In the genomic region with DNA sequence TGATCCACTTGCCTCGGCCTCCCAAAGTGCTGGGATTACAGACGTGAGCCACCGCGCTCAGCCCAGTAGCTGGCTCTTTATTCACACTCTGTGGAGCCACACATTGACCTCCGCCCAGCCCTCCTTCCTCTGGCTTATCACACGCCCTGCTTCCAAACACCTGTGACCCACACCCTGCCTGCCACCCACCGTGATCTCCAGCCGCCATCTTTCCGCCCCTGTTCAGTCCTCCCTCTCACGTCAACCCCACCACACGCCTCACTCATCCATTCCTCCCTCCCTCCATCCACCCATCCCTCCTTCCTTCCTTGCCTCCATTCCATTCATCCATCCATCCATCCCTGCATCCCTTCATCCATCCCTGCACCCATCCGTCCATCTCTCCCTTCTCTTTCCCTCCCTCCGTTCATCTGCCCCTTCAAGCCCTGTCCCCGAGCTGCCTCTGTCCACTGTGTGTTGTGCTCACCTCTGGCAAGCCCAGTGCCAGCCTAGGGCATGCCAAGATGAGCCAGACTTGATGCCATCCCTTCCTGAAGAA, we compare ENCODE assay signal across 1 cellular context.
A peak's percentile ranks its signal among the peaks of the same experiment; 100 is the strongest.
TF ChIP-seq lines count a peak whose summit lies in the region.

No MANE protein-coding gene starts in this region.

TF ChIP-seq in K562, 482 proteins besides CTCF, POLR2A, EP300 and RAD21:
- TF ChIP-seq, protein P1, sequence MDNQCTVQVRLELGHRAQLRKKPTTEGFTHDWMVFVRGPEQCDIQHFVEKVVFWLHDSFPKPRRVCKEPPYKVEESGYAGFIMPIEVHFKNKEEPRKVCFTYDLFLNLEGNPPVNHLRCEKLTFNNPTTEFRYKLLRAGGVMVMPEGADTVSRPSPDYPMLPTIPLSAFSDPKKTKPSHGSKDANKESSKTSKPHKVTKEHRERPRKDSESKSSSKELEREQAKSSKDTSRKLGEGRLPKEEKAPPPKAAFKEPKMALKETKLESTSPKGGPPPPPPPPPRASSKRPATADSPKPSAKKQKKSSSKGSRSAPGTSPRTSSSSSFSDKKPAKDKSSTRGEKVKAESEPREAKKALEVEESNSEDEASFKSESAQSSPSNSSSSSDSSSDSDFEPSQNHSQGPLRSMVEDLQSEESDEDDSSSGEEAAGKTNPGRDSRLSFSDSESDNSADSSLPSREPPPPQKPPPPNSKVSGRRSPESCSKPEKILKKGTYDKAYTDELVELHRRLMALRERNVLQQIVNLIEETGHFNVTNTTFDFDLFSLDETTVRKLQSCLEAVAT (IDR thresholded peaks at IDR 0.05), result 0 out of 4 replicates have a peak, but pooled peaks of 1 of the 2 experiments have one; percentile 40
- peak; percentile 34; the same call in 1 of the 2 replicates for TF ChIP-seq ARID1B (IDR thresholded peaks at IDR 0.05)
- TF ChIP-seq TBP (optimal IDR thresholded peaks at IDR 0.05; ENCODE audit: low read depth, low read length), result peak; percentile 41
- peak; percentile 43 for TF ChIP-seq CBFA2T3 (IDR thresholded peaks at IDR 0.05)
- peak; percentile 42; the same call in 1 of the 2 replicates for TF ChIP-seq ZEB2 (IDR thresholded peaks at IDR 0.05)
- TF ChIP-seq ELF4 (CRISPR knock-in tag; IDR thresholded peaks at IDR 0.05), result 0 out of 2 replicates have a peak, but pooled peaks have one; percentile 50
- TF ChIP-seq KDM1A (IDR thresholded peaks at IDR 0.05), result peak in 1 of 2 experiments; percentile 35; a peak in 1 of 4 replicates
- TF ChIP-seq, protein P2, sequence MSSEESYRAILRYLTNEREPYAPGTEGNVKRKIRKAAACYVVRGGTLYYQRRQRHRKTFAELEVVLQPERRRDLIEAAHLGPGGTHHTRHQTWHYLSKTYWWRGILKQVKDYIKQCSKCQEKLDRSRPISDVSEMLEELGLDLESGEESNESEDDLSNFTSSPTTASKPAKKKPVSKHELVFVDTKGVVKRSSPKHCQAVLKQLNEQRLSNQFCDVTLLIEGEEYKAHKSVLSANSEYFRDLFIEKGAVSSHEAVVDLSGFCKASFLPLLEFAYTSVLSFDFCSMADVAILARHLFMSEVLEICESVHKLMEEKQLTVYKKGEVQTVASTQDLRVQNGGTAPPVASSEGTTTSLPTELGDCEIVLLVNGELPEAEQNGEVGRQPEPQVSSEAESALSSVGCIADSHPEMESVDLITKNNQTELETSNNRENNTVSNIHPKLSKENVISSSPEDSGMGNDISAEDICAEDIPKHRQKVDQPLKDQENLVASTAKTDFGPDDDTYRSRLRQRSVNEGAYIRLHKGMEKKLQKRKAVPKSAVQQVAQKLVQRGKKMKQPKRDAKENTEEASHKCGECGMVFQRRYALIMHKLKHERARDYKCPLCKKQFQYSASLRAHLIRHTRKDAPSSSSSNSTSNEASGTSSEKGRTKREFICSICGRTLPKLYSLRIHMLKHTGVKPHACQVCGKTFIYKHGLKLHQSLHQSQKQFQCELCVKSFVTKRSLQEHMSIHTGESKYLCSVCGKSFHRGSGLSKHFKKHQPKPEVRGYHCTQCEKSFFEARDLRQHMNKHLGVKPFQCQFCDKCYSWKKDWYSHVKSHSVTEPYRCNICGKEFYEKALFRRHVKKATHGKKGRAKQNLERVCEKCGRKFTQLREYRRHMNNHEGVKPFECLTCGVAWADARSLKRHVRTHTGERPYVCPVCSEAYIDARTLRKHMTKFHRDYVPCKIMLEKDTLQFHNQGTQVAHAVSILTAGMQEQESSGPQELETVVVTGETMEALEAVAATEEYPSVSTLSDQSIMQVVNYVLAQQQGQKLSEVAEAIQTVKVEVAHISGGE (CRISPR knock-in tag; IDR thresholded peaks at IDR 0.05), result no peak
- TF ChIP-seq, protein P3, sequence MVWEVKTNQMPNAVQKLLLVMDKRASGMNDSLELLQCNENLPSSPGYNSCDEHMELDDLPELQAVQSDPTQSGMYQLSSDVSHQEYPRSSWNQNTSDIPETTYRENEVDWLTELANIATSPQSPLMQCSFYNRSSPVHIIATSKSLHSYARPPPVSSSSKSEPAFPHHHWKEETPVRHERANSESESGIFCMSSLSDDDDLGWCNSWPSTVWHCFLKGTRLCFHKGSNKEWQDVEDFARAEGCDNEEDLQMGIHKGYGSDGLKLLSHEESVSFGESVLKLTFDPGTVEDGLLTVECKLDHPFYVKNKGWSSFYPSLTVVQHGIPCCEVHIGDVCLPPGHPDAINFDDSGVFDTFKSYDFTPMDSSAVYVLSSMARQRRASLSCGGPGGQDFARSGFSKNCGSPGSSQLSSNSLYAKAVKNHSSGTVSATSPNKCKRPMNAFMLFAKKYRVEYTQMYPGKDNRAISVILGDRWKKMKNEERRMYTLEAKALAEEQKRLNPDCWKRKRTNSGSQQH (CRISPR knock-in tag; IDR thresholded peaks at IDR 0.05), result peak; percentile 40; the same call in 1 of the 2 replicates
- TF ChIP-seq PHB2 (IDR thresholded peaks at IDR 0.05; ENCODE audit: low read depth), result 0 out of 2 replicates have a peak, but pooled peaks have one; percentile 27
- TF ChIP-seq, protein P4, sequence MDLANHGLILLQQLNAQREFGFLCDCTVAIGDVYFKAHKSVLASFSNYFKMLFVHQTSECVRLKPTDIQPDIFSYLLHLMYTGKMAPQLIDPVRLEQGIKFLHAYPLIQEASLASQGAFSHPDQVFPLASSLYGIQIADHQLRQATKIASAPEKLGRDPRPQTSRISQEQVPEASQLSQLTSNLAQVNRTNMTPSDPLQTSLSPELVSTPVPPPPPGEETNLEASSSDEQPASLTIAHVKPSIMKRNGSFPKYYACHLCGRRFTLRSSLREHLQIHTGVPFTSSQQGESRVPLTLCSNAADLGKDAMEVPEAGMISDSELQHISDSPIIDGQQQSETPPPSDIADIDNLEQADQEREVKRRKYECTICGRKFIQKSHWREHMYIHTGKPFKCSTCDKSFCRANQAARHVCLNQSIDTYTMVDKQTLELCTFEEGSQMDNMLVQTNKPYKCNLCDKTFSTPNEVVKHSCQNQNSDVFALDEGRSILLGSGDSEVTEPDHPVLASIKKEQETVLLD (IDR thresholded peaks at IDR 0.05), result 0 out of 2 replicates have a peak, but pooled peaks have one; percentile 28
- no peak for TF ChIP-seq C11orf30 (IDR thresholded peaks at IDR 0.05; ENCODE audit: low read depth)
- TF ChIP-seq CTBP1 (IDR thresholded peaks at IDR 0.05; ENCODE audit: borderline replicate concordance), result peak; percentile 65; the same call in 1 of the 2 replicates
- TF ChIP-seq MCM3 (IDR thresholded peaks at IDR 0.05), result no peak
- 0 out of 2 replicates have a peak, but pooled peaks have one; percentile 64 for TF ChIP-seq OTX1 (CRISPR knock-in tag; IDR thresholded peaks at IDR 0.05)
- TF ChIP-seq RBM14 (IDR thresholded peaks at IDR 0.05; ENCODE audit: borderline replicate concordance, insufficient read depth, low read depth, low read length), result no peak
- TF ChIP-seq HDAC1 (IDR thresholded peaks at IDR 0.05), result peak in 1 of 2 experiments; percentile 71; a peak in 2 of 4 replicates
- TF ChIP-seq TSC22D4 (tag; IDR thresholded peaks at IDR 0.05), result peak; percentile 84; the same call in 1 of the 2 replicates
- TF ChIP-seq, protein P5, sequence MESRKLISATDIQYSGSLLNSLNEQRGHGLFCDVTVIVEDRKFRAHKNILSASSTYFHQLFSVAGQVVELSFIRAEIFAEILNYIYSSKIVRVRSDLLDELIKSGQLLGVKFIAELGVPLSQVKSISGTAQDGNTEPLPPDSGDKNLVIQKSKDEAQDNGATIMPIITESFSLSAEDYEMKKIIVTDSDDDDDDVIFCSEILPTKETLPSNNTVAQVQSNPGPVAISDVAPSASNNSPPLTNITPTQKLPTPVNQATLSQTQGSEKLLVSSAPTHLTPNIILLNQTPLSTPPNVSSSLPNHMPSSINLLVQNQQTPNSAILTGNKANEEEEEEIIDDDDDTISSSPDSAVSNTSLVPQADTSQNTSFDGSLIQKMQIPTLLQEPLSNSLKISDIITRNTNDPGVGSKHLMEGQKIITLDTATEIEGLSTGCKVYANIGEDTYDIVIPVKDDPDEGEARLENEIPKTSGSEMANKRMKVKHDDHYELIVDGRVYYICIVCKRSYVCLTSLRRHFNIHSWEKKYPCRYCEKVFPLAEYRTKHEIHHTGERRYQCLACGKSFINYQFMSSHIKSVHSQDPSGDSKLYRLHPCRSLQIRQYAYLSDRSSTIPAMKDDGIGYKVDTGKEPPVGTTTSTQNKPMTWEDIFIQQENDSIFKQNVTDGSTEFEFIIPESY (CRISPR knock-in tag; IDR thresholded peaks at IDR 0.05), result peak; percentile 72
- TF ChIP-seq NR2F6 (CRISPR knock-in tag; IDR thresholded peaks at IDR 0.05), result no peak
- TF ChIP-seq, protein P6, sequence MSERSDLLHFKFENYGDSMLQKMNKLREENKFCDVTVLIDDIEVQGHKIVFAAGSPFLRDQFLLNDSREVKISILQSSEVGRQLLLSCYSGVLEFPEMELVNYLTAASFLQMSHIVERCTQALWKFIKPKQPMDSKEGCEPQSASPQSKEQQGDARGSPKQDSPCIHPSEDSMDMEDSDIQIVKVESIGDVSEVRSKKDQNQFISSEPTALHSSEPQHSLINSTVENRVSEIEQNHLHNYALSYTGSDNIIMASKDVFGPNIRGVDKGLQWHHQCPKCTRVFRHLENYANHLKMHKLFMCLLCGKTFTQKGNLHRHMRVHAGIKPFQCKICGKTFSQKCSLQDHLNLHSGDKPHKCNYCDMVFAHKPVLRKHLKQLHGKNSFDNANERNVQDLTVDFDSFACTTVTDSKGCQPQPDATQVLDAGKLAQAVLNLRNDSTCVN (CRISPR knock-in tag; IDR thresholded peaks at IDR 0.05), result peak; percentile 81
- TF ChIP-seq, protein P7, sequence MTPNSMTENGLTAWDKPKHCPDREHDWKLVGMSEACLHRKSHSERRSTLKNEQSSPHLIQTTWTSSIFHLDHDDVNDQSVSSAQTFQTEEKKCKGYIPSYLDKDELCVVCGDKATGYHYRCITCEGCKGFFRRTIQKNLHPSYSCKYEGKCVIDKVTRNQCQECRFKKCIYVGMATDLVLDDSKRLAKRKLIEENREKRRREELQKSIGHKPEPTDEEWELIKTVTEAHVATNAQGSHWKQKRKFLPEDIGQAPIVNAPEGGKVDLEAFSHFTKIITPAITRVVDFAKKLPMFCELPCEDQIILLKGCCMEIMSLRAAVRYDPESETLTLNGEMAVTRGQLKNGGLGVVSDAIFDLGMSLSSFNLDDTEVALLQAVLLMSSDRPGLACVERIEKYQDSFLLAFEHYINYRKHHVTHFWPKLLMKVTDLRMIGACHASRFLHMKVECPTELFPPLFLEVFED (CRISPR knock-in tag; conservative IDR thresholded peaks at IDR 0.05), result no peak
- TF ChIP-seq POLR2B (IDR thresholded peaks at IDR 0.05; ENCODE audit: low read depth, partially characterized antibody), result peak; percentile 43
- TF ChIP-seq SUPT5H (IDR thresholded peaks at IDR 0.05), result peak; percentile 56
- TF ChIP-seq DPF2 (IDR thresholded peaks at IDR 0.05), result 0 out of 2 replicates have a peak, but pooled peaks have one; percentile 40
TF ChIP-seq in K562: peak in this region for 19.
